In genomic region chr17:17067277-17067676, GRCh38 we compare ENCODE assay signal across 13 cellular contexts. TPM values are rescaled to one million over a fixed set of nuclear protein-coding genes. Genes with fewer than 3 reads are reported as not detected.
DNase-seq lines count a peak whose midpoint lies in the region; ATAC-seq and TF ChIP-seq lines count a peak whose summit lies in the region.
"Had no signal": no experiment of that assay in that cellular context is flagged by ENCODE, and none has a peak within 500 bp of the region (broad histone marks: within the 10 kb centered on the region; RNA-seq: fewer than 3 reads in every experiment).

No MANE protein-coding gene starts in this region.

- H3K9me3 Mint-ChIP-seq in activated T-cell treated with anti-CD3 and anti-CD28 coated beads, Interleukin-2, amount 50 U/mL, for 72 hours, result peaks cover 3 to 4% of the 10 kb centered on the region in 2 donors
- peaks cover 4% of the 10 kb centered on the region for H3K9me3 Mint-ChIP-seq in activated naive CD8-positive, alpha-beta T cell treated with anti-CD3 and anti-CD28 coated beads for 36 hours

- no peak for TF ChIP-seq CTCF in upper lobe of right lung (IDR thresholded peaks at IDR 0.05)

- no peak for DNase-seq in activated T-cell treated with anti-CD3 and anti-CD28 coated beads, Interleukin-2, amount 50 U/mL, for 72 hours
- DNase-seq in activated T-cell treated with anti-CD3 and anti-CD28 coated beads for 4 hours, result no peak
- DNase-seq in activated naive CD8-positive, alpha-beta T cell treated with anti-CD3 and anti-CD28 coated beads for 36 hours, result no peak
- DNase-seq in kidney glomerular epithelial cell (lab: John Stamatoyannopoulos, UW), result peak; percentile 18
- DNase-seq in upper lobe of right lung, result peak; percentile 11
- no peak for DNase-seq in DMS79 treated with DMSO at 0.1 percent for 48 hours (lab: John Stamatoyannopoulos, UW)
- DNase-seq in NCI-H524 treated with DMSO at 0.1 percent for 48 hours (lab: John Stamatoyannopoulos, UW), result no peak
- no peak for DNase-seq in cerebellum (ENCODE audit: low spot score)
- DNase-seq: NCI-H2029 treated with DMSO at 0.1 percent for 48 hours; stimulated activated naive CD4-positive, alpha-beta T cell; T1000 had no signal

- peaks cover 6 to 12% of the 10 kb centered on the region in 2 donors for H3K36me3 Mint-ChIP-seq in activated T-cell treated with anti-CD3 and anti-CD28 coated beads, Interleukin-2, amount 50 U/mL, for 72 hours (ENCODE audit: insufficient read depth in 2 of 2)
- H3K36me3 Mint-ChIP-seq in activated naive CD8-positive, alpha-beta T cell treated with anti-CD3 and anti-CD28 coated beads for 36 hours, result peaks cover 21% of the 10 kb centered on the region

- no peak for ATAC-seq in activated T-cell treated with anti-CD3 and anti-CD28 coated beads, Interleukin-2, amount 50 U/mL, for 72 hours (replicated peaks in 1 of 2)
- no peak for ATAC-seq in upper lobe of right lung
- ATAC-seq: body of pancreas had no signal

- H3K9me3 ChIP-seq in upper lobe of right lung, result no peaks in the 10 kb centered on the region
- H3K9me3 ChIP-seq: body of pancreas had no signal

- no peak overlapping the region for H3K4me3 ChIP-seq in upper lobe of right lung
- H3K4me3 ChIP-seq: body of pancreas, neural progenitor cell had no signal

- peaks cover 6% of the 10 kb centered on the region for H3K36me3 ChIP-seq in upper lobe of right lung
- H3K36me3 ChIP-seq: neural progenitor cell had no signal

- peak overlapping the region; percentile 27 for H3K27ac Mint-ChIP-seq in activated T-cell treated with anti-CD3 and anti-CD28 coated beads, Interleukin-2, amount 50 U/mL, for 72 hours
- H3K27ac Mint-ChIP-seq in activated naive CD8-positive, alpha-beta T cell treated with anti-CD3 and anti-CD28 coated beads for 36 hours, result peak overlapping the region; percentile 79
- H3K27ac Mint-ChIP-seq: neural progenitor cell had no signal

- peaks cover 34% of the 10 kb centered on the region for H3K4me1 ChIP-seq in upper lobe of right lung
- H3K4me1 ChIP-seq: neural progenitor cell had no signal

- intact Hi-C loops in upper lobe of right lung (cut with DNase I), result no loop called here

- H3K27me3 Mint-ChIP-seq in activated T-cell treated with anti-CD3 and anti-CD28 coated beads, Interleukin-2, amount 50 U/mL, for 72 hours (ENCODE audit: low read depth), result no peaks in the 10 kb centered on the region
- H3K27me3 Mint-ChIP-seq in activated naive CD8-positive, alpha-beta T cell treated with anti-CD3 and anti-CD28 coated beads for 36 hours, result no peaks in the 10 kb centered on the region

- H3K27me3 ChIP-seq in upper lobe of right lung, result no peaks in the 10 kb centered on the region
- H3K27me3 ChIP-seq: body of pancreas, neural progenitor cell had no signal

- no peak overlapping the region for H3K27ac ChIP-seq in upper lobe of right lung
- H3K27ac ChIP-seq: body of pancreas, neural progenitor cell had no signal

- peaks cover 51% of the 10 kb centered on the region for H3K4me1 Mint-ChIP-seq in activated T-cell treated with anti-CD3 and anti-CD28 coated beads, Interleukin-2, amount 50 U/mL, for 72 hours (ENCODE audit: low read depth)
- H3K4me1 Mint-ChIP-seq in activated naive CD8-positive, alpha-beta T cell treated with anti-CD3 and anti-CD28 coated beads for 36 hours, result peaks cover 46% of the 10 kb centered on the region
- H3K4me1 Mint-ChIP-seq: neural progenitor cell had no signal

- H3K4me3 Mint-ChIP-seq in activated T-cell treated with anti-CD3 and anti-CD28 coated beads, Interleukin-2, amount 50 U/mL, for 72 hours, result no peak overlapping the region
- H3K4me3 Mint-ChIP-seq in activated naive CD8-positive, alpha-beta T cell treated with anti-CD3 and anti-CD28 coated beads for 36 hours, result no peak overlapping the region
- H3K4me3 Mint-ChIP-seq: neural progenitor cell had no signal

RNA-seq across cellular contexts. Expression of gene MPRIP, which starts 25.0 kb away (rescaled TPM):
- total RNA-seq in activated T-cell treated with anti-CD3 and anti-CD28 coated beads, Interleukin-2, amount 50 U/mL, for 72 hours, result 100 to 1,000 TPM; 110 to 128 TPM
- 100 to 1,000 TPM; 130 to 143 TPM for total RNA-seq in activated naive CD8-positive, alpha-beta T cell treated with anti-CD3 and anti-CD28 coated beads for 36 hours
- 333 TPM for total RNA-seq in upper lobe of right lung
- total RNA-seq in cerebellum, result 185 TPM

Comparison
In these comparisons a context has a peak if more than half of its experiments do, and no peak if none do; other contexts are left out.
1. DNase-seq: peak in kidney glomerular epithelial cell (single experiment) and upper lobe of right lung (single experiment); none in activated T-cell treated with anti-CD3 and anti-CD28 coated beads, Interleukin-2, amount 50 U/mL, for 72 hours (0 of 2), activated T-cell treated with anti-CD3 and anti-CD28 coated beads for 4 hours (single experiment), activated naive CD8-positive, alpha-beta T cell treated with anti-CD3 and anti-CD28 coated beads for 36 hours (single experiment), DMS79 treated with DMSO at 0.1 percent for 48 hours (single experiment), NCI-H524 treated with DMSO at 0.1 percent for 48 hours (single experiment) and cerebellum (single experiment).